Comparison of ENCODE assay signal across 10 cellular contexts in genomic region chr10:35433851-35434426, GRCh38.
DNase-seq lines count a peak whose midpoint lies in the region; ATAC-seq and TF ChIP-seq lines count a peak whose summit lies in the region.
"Had no signal": no experiment of that assay in that cellular context is flagged by ENCODE, and none has a peak within 500 bp of the region (broad histone marks: within the 10 kb centered on the region; RNA-seq: fewer than 3 reads in every experiment).

No MANE protein-coding gene starts in this region.

- H3K9me3 Mint-ChIP-seq in activated T-helper 2 cell treated with anti-CD3 and anti-CD28 coated beads, Interferon-gamma antibody, Interleukin-2, Interleukin-4, amounts not matched to agents 10 μg/mL and 5 μg/mL and 100 μg/mL, durations not matched to agents 14 hours and 24 hours and 36 hours: peaks cover 14% of the 10 kb centered on the region

- no peak overlapping the region for H3K27ac Mint-ChIP-seq in activated T-helper 2 cell treated with anti-CD3 and anti-CD28 coated beads, Interferon-gamma antibody, Interleukin-2, Interleukin-4, amounts not matched to agents 10 μg/mL and 5 μg/mL and 100 μg/mL, durations not matched to agents 14 hours and 24 hours and 36 hours

- DNase-seq in AG20443 (ENCODE audit: low spot score) (peak; percentile 54), HCEC 1CT (peak; percentile 19), iris pigment epithelial cell (ENCODE audit: low read depth) (peak; percentile 91), medulla oblongata (ENCODE audit: extremely low spot score) (no peak)
- DNase-seq in activated T-helper 2 cell treated with anti-CD3 and anti-CD28 coated beads, Interferon-gamma antibody, Interleukin-2, Interleukin-4, amounts not matched to agents 10 μg/mL and 5 μg/mL and 100 μg/mL, durations not matched to agents 14 hours and 24 hours and 36 hours (ENCODE audit: low spot score): no peak
- DNase-seq: GDM1, PC-3 had no signal

- H3K4me3 Mint-ChIP-seq in activated T-helper 2 cell treated with anti-CD3 and anti-CD28 coated beads, Interferon-gamma antibody, Interleukin-2, Interleukin-4, amounts not matched to agents 10 μg/mL and 5 μg/mL and 100 μg/mL, durations not matched to agents 14 hours and 24 hours and 36 hours (ENCODE audit: low read depth): no peak overlapping the region

- ATAC-seq in SK-N-SH treated with all-trans-retinoic acid at 6 μM for 48 hours (peak; percentile 94), HG02970 (IDR thresholded peaks at IDR 0.05; ENCODE audit: low FRiP score, unreplicated experiment) (no peak), HG02852 (IDR thresholded peaks at IDR 0.05; ENCODE audit: unreplicated experiment) (no peak)
- ATAC-seq: PC-3 had no signal

- H3K27me3 Mint-ChIP-seq in activated T-helper 2 cell treated with anti-CD3 and anti-CD28 coated beads, Interferon-gamma antibody, Interleukin-2, Interleukin-4, amounts not matched to agents 10 μg/mL and 5 μg/mL and 100 μg/mL, durations not matched to agents 14 hours and 24 hours and 36 hours (ENCODE audit: low read depth): no peaks in the 10 kb centered on the region

- peaks cover 24% of the 10 kb centered on the region for H3K36me3 Mint-ChIP-seq in activated T-helper 2 cell treated with anti-CD3 and anti-CD28 coated beads, Interferon-gamma antibody, Interleukin-2, Interleukin-4, amounts not matched to agents 10 μg/mL and 5 μg/mL and 100 μg/mL, durations not matched to agents 14 hours and 24 hours and 36 hours (ENCODE audit: low read depth)

- intact Hi-C loops in activated T-helper 2 cell treated with anti-CD3 and anti-CD28 coated beads, Interferon-gamma antibody, Interleukin-2, Interleukin-4, amounts not matched to agents 10 μg/mL and 5 μg/mL and 100 μg/mL, durations not matched to agents 14 hours and 24 hours and 36 hours (cut with micrococcal nuclease): loop anchor here (1.0 kb wide), 1 partner anchor 8 kb away; no protein-coding TSS in a partner anchor

- H3K4me1 Mint-ChIP-seq in activated T-helper 2 cell treated with anti-CD3 and anti-CD28 coated beads, Interferon-gamma antibody, Interleukin-2, Interleukin-4, amounts not matched to agents 10 μg/mL and 5 μg/mL and 100 μg/mL, durations not matched to agents 14 hours and 24 hours and 36 hours (ENCODE audit: low read depth): peaks cover 25% of the 10 kb centered on the region

TF ChIP-seq in SK-N-SH treated with all-trans-retinoic acid at 6 μM for 48 hours, 23 proteins besides CTCF, POLR2A, EP300 and RAD21:
- TF ChIP-seq, protein P1, sequence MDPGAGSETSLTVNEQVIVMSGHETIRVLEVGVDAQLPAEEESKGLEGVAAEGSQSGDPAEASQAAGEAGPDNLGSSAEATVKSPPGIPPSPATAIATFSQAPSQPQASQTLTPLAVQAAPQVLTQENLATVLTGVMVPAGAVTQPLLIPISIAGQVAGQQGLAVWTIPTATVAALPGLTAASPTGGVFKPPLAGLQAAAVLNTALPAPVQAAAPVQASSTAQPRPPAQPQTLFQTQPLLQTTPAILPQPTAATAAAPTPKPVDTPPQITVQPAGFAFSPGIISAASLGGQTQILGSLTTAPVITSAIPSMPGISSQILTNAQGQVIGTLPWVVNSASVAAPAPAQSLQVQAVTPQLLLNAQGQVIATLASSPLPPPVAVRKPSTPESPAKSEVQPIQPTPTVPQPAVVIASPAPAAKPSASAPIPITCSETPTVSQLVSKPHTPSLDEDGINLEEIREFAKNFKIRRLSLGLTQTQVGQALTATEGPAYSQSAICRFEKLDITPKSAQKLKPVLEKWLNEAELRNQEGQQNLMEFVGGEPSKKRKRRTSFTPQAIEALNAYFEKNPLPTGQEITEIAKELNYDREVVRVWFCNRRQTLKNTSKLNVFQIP (CRISPR knock-in tag; IDR thresholded peaks at IDR 0.05; ENCODE audit: borderline replicate concordance, low read depth): no peak
- TF ChIP-seq TCF4 (CRISPR knock-in tag; IDR thresholded peaks at IDR 0.05; ENCODE audit: borderline replicate concordance) (peak; percentile 92), TSHZ2 (CRISPR knock-in tag; IDR thresholded peaks at IDR 0.05) (peak; percentile 75), BACH2 (CRISPR knock-in tag; IDR thresholded peaks at IDR 0.05; ENCODE audit: borderline replicate concordance) (no peak), GLIS3 (CRISPR knock-in tag; IDR thresholded peaks at IDR 0.05) (no peak)
TF ChIP-seq in SK-N-SH treated with all-trans-retinoic acid at 6 μM for 48 hours: peak in this region for 2.

Comparison
In these comparisons a context has a peak if more than half of its experiments do, and no peak if none do; other contexts are left out.
1. DNase-seq: peak in AG20443 (single experiment), HCEC 1CT (single experiment) and iris pigment epithelial cell (single experiment); none in activated T-helper 2 cell treated with anti-CD3 and anti-CD28 coated beads, Interferon-gamma antibody, Interleukin-2, Interleukin-4, amounts not matched to agents 10 μg/mL and 5 μg/mL and 100 μg/mL, durations not matched to agents 14 hours and 24 hours and 36 hours (single experiment) and medulla oblongata (single experiment).